1 cellular context compared by ENCODE assay signal in genomic region chr1:27508139-27508665, GRCh38.
TF ChIP-seq lines count a peak whose summit lies in the region.

No MANE protein-coding gene starts in this region.

TF ChIP-seq in H1, 55 proteins besides CTCF, POLR2A, EP300 and RAD21:
- TF ChIP-seq CTBP2 (IDR thresholded peaks at IDR 0.05; ENCODE audit: borderline replicate concordance, insufficient read depth, insufficient read length, low read length) (no peak), E2F6 (IDR thresholded peaks at IDR 0.05) (peak; percentile 47; the same call in 1 of the 2 replicates), CREB1 (IDR thresholded peaks at IDR 0.05) (no peak), KDM1A (IDR thresholded peaks at IDR 0.05; ENCODE audit: borderline replicate concordance, low read length) (peak; percentile 91; the same call in 1 of the 2 replicates), PHF8 (conservative IDR thresholded peaks at IDR 0.05; ENCODE audit: low read depth, low read length) (no peak), ATF2 (IDR thresholded peaks at IDR 0.05; ENCODE audit: low read length) (no peak), CHD1 (IDR thresholded peaks at IDR 0.05; ENCODE audit: low read depth, low read length) (no peak), ZNF274 (IDR thresholded peaks at IDR 0.05; ENCODE audit: borderline replicate concordance, extremely low read depth, low read length) (no peak), MAX (IDR thresholded peaks at IDR 0.05) (peak; percentile 88), CBX8 (IDR thresholded peaks at IDR 0.05; ENCODE audit: borderline replicate concordance, low read depth, low read length) (no peak), EZH2 (IDR thresholded peaks at IDR 0.05; ENCODE audit: low read depth, low read length, severe bottlenecking) (no peak), KDM4A (IDR thresholded peaks at IDR 0.05; ENCODE audit: low read depth, low read length, severe bottlenecking) (no peak), HDAC2 (IDR thresholded peaks at IDR 0.05; ENCODE audit: borderline replicate concordance in 1 of 2, low read depth in 2 of 2, low read length in 2 of 2) (no peak), NANOG (IDR thresholded peaks at IDR 0.05; ENCODE audit: insufficient read depth, low read depth, low read length, poor library complexity, severe bottlenecking) (no peak), SIRT6 (IDR thresholded peaks at IDR 0.05; ENCODE audit: low read length) (no peak), NRF1 (IDR thresholded peaks at IDR 0.05; ENCODE audit: low read depth, low read length) (no peak), YY1 (IDR thresholded peaks at IDR 0.05; ENCODE audit: low read depth, low read length) (no peak), SAP30 (IDR thresholded peaks at IDR 0.05; ENCODE audit: insufficient read depth, insufficient replicate concordance, low read length) (no peak), RFX5 (IDR thresholded peaks at IDR 0.05; ENCODE audit: borderline replicate concordance, low read depth, low read length) (no peak), TCF12 (IDR thresholded peaks at IDR 0.05; ENCODE audit: low read depth, low read length) (no peak), SP4 (IDR thresholded peaks at IDR 0.05; ENCODE audit: low read length) (no peak), EGR1 (IDR thresholded peaks at IDR 0.05; ENCODE audit: borderline replicate concordance, low read depth, low read length) (no peak), CHD2 (IDR thresholded peaks at IDR 0.05; ENCODE audit: low read length) (no peak)
